Comparison of ENCODE assay signal across 8 cellular contexts in genomic region chr1:8439015-8439702, GRCh38.
A peak's percentile ranks its signal among the peaks of the same experiment; 100 is the strongest.
DNase-seq lines count a peak whose midpoint lies in the region; ATAC-seq and TF ChIP-seq lines count a peak whose summit lies in the region.

No MANE protein-coding gene starts in this region.

- no peaks in the 10 kb centered on the region for H3K9me3 ChIP-seq in adipocyte (ENCODE audit: control insufficient read depth, low read length)
- no peaks in the 10 kb centered on the region for H3K9me3 ChIP-seq in cardiac muscle cell (ENCODE audit: low read depth)
- no peaks in the 10 kb centered on the region for H3K9me3 ChIP-seq in trophoblast cell (ENCODE audit: insufficient read depth, low read depth, low read length)

- DNase-seq in AML-193 (lab: John Stamatoyannopoulos, UW) (peak; percentile 72 to 87), NCI-H2081 (lab: John Stamatoyannopoulos, UW) (peak; percentile 80 to 94), adipocyte (ENCODE audit: low read depth) (peak; percentile 85), cardiac muscle cell (ENCODE audit: low read depth in 1 of 2, low spot score in 1 of 2) (peak; percentile 91 to 92), trophoblast cell (peak; percentile 73 to 84), T-helper 1 cell (no peak), SW 1271 (lab: John Stamatoyannopoulos, UW) (no peak)

- H2BK5ac ChIP-seq in trophoblast cell (ENCODE audit: low read depth, low read length, poor library complexity): no peak overlapping the region

- H3K4ac ChIP-seq in trophoblast cell (ENCODE audit: low read depth, low read length): no peak overlapping the region

- H3K79me1 ChIP-seq in trophoblast cell (ENCODE audit: low read length): no peaks in the 10 kb centered on the region

- H3K4me1 ChIP-seq in adipocyte (ENCODE audit: control insufficient read depth, insufficient read depth, low read length) (peaks cover 14% of the 10 kb centered on the region), cardiac muscle cell (ENCODE audit: low read depth) (peaks cover 37% of the 10 kb centered on the region), trophoblast cell (ENCODE audit: control insufficient read depth in 1 of 2, insufficient read depth in 2 of 2, low read length in 2 of 2) (peaks cover 0 to 2% of the 10 kb centered on the region in 2 experiments)

- H4K12ac ChIP-seq in trophoblast cell (ENCODE audit: low read depth, low read length): no peak overlapping the region

- H3K36me3 ChIP-seq in adipocyte (ENCODE audit: control insufficient read depth, insufficient read depth, low read length, severe bottlenecking): no peaks in the 10 kb centered on the region
- H3K36me3 ChIP-seq in cardiac muscle cell: no peaks in the 10 kb centered on the region
- H3K36me3 ChIP-seq in trophoblast cell (ENCODE audit: control insufficient read depth in 1 of 2, insufficient read depth in 2 of 2, low read length in 2 of 2): no peaks in the 10 kb centered on the region

- no peak overlapping the region for H3K18ac ChIP-seq in trophoblast cell (ENCODE audit: low read length)

- H4K91ac ChIP-seq in trophoblast cell (ENCODE audit: low read depth, low read length): no peak overlapping the region

- H2BK120ac ChIP-seq in trophoblast cell (ENCODE audit: insufficient read depth, low read length, poor library complexity): no peak overlapping the region

- no CpG with 5 or more reads among the region's 8 CpGs for WGBS in trophoblast cell (ENCODE audit: extremely low coverage, insufficient coverage, insufficient read length)

- H3K79me2 ChIP-seq in trophoblast cell (ENCODE audit: control insufficient read depth, insufficient read depth, low read length, poor library complexity): no peaks in the 10 kb centered on the region

- peak; percentile 56 for ATAC-seq in GM21529 (IDR thresholded peaks at IDR 0.05; ENCODE audit: unreplicated experiment)

- no peak overlapping the region for H3K14ac ChIP-seq in trophoblast cell (ENCODE audit: low read length)

- H3K27me3 ChIP-seq in adipocyte (replicated peaks; ENCODE audit: control insufficient read depth, insufficient read depth, low read length): no peaks in the 10 kb centered on the region
- no peaks in the 10 kb centered on the region for H3K27me3 ChIP-seq in cardiac muscle cell
- H3K27me3 ChIP-seq in trophoblast cell (ENCODE audit: insufficient read depth, low read length): no peaks in the 10 kb centered on the region

- H4K8ac ChIP-seq in trophoblast cell (ENCODE audit: low read depth, low read length): no peak overlapping the region

- H3K27ac ChIP-seq in cardiac muscle cell (peak overlapping the region; percentile 74), trophoblast cell (ENCODE audit: low read depth, low read length) (no peak overlapping the region)

- peak overlapping the region; percentile 59 for H3K9ac ChIP-seq in adipocyte (ENCODE audit: low read length)
- H3K9ac ChIP-seq in trophoblast cell (ENCODE audit: low read length): no peak overlapping the region

- no peak overlapping the region for H2AFZ ChIP-seq in trophoblast cell (ENCODE audit: insufficient read depth, low read length, poor library complexity)

- H3K4me2 ChIP-seq in trophoblast cell (ENCODE audit: low read length): peak overlapping the region; percentile 41

- no peak overlapping the region for H2AK5ac ChIP-seq in trophoblast cell (ENCODE audit: low read length)

- H3K4me3 ChIP-seq in adipocyte (ENCODE audit: low read length): peak overlapping the region; percentile 28
- H3K4me3 ChIP-seq in cardiac muscle cell: no peak overlapping the region
- H3K4me3 ChIP-seq in trophoblast cell (ENCODE audit: low read depth, low read length): no peak overlapping the region

- no peak overlapping the region for H3K23ac ChIP-seq in trophoblast cell (ENCODE audit: low read length)

- TF ChIP-seq CTCF in cardiac muscle cell (IDR thresholded peaks at IDR 0.05; ENCODE audit: low read depth, low read length): peak; percentile 16

- H2BK12ac ChIP-seq in trophoblast cell (ENCODE audit: low read length): no peak overlapping the region

Comparison
In these comparisons a context has a peak if more than half of its experiments do, and no peak if none do; other contexts are left out.
1. DNase-seq: peak in AML-193 (2 of 2), NCI-H2081 (2 of 2), adipocyte (single experiment), cardiac muscle cell (2 of 2) and trophoblast cell (2 of 2); none in T-helper 1 cell (0 of 5) and SW 1271 (0 of 2).